ENCODE assay signal across 21 cellular contexts in the genomic region with DNA sequence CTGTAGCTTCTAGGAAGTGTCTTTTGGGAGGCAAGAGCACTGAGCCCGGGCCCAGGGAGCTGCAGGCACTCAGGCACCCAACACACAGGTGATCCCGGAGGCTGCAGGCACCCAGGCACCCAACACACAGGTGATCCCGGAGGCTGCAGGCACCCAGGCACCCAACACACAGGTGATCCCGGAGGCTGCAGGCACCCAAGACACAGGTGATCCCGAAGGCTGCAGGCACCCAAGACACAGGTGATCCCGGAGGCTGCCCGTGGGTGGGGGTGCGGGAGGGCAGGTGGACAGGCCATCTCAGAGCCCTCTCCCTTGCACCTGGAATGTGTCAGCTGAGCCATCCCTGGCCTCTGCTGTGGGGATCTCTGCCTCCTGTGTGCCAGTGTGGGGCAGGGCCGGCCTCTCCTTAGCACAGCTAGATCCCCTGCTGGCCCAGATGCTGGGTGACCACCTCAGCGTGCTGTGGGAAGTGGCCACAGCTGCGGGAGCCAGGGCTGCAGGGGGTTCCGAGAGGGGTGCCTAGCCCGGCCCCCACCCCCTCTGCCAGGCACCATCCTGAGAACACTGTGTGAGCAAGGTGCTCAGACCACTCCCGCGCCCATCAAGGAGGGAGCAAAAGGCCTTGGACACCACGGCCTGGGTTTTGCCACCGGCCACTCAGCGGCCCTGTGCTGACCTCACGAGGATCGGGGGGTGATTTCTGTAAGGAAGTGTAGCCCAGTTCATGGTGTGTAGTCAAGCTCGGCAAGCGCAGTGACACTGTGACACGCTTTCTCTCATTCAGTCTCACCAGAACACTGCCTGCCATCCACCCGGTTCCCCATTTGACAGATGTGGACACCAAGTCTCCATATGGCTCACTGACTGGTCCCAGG. TPM values are rescaled to one million over a fixed set of nuclear protein-coding genes. Genes with fewer than 3 reads are reported as not detected.
"Had no signal": no experiment of that assay in that cellular context is flagged by ENCODE, and none has a peak within 500 bp of the region (broad histone marks: within the 10 kb centered on the region; RNA-seq: fewer than 3 reads in every experiment).

No MANE protein-coding gene starts in this region.

- H3K4me3 ChIP-seq: adrenal gland, body of pancreas, SJCRH30 had no signal

- H3K27ac Mint-ChIP-seq: activated CD4-positive, alpha-beta T cell treated with anti-CD3 and anti-CD28 coated beads, Interleukin-2, amount 10 ng/mL, durations not matched to agents 7 days and 5 days; stimulated activated memory B cell treated with anti-CD40 and anti-IgM and Interleukin-4, amounts not matched to agents 10 μg/mL and 1 μg/mL and 100 μg/mL, for 72 hours; T-helper 2 cell treated with Interferon-gamma antibody and Interleukin-4, amounts not matched to agents 5 μg/mL and 100 μg/mL, for 36 hours had no signal

- H3K4me1 ChIP-seq: adrenal gland, SJCRH30 had no signal

- H3K9me3 ChIP-seq: adrenal gland, body of pancreas, esophagus squamous epithelium, SJCRH30 had no signal

- H3K36me3 Mint-ChIP-seq: stimulated activated memory B cell treated with anti-CD40 and anti-IgM and Interleukin-4, amounts not matched to agents 10 μg/mL and 1 μg/mL and 100 μg/mL, for 72 hours had no signal

- DNase-seq: activated CD4-positive, alpha-beta T cell treated with anti-CD3 and anti-CD28 coated beads, Interleukin-2, amount 10 ng/mL, durations not matched to agents 7 days and 5 days; activated CD8-positive, alpha-beta memory T cell treated with anti-CD3 and anti-CD28 coated beads for 24 hours; activated naive CD4-positive, alpha-beta T cell treated with Interleukin-2 at 50 U/mL for 16 hours; activated T-cell treated with anti-CD3 and anti-CD28 coated beads for 4 hours; adrenal gland; central memory CD4-positive, alpha-beta T cell; esophagus squamous epithelium; hippocampal formation; SJCRH30; stimulated activated CD4-positive, alpha-beta T cell treated with anti-CD3 and anti-CD28 coated beads, Interleukin-12 subunit alpha, Interleukin-12 subunit beta, amount 100 ng/mL, for 4 hours; SW 1271 had no signal

- H3K36me3 ChIP-seq: adrenal gland, esophagus squamous epithelium, SJCRH30 had no signal

- ATAC-seq: stimulated activated memory B cell treated with anti-CD40 and anti-IgM and Interleukin-4, amounts not matched to agents 10 μg/mL and 1 μg/mL and 100 μg/mL, for 72 hours had no signal

- H3K4me1 Mint-ChIP-seq: activated CD4-positive, alpha-beta T cell treated with anti-CD3 and anti-CD28 coated beads, Interleukin-2, amount 10 ng/mL, durations not matched to agents 7 days and 5 days; stimulated activated memory B cell treated with anti-CD40 and anti-IgM and Interleukin-4, amounts not matched to agents 10 μg/mL and 1 μg/mL and 100 μg/mL, for 72 hours had no signal

- H3K27ac ChIP-seq: adrenal gland, body of pancreas, coronary artery, esophagus squamous epithelium, SJCRH30 had no signal

- H3K4me3 Mint-ChIP-seq: activated CD4-positive, alpha-beta T cell treated with anti-CD3 and anti-CD28 coated beads, Interleukin-2, amount 10 ng/mL, durations not matched to agents 7 days and 5 days; stimulated activated memory B cell treated with anti-CD40 and anti-IgM and Interleukin-4, amounts not matched to agents 10 μg/mL and 1 μg/mL and 100 μg/mL, for 72 hours; T-helper 2 cell treated with Interferon-gamma antibody and Interleukin-4, amounts not matched to agents 5 μg/mL and 100 μg/mL, for 36 hours had no signal

- H3K9me3 Mint-ChIP-seq: activated CD4-positive, alpha-beta T cell treated with anti-CD3 and anti-CD28 coated beads, Interleukin-2, amount 10 ng/mL, durations not matched to agents 7 days and 5 days; stimulated activated memory B cell treated with anti-CD40 and anti-IgM and Interleukin-4, amounts not matched to agents 10 μg/mL and 1 μg/mL and 100 μg/mL, for 72 hours; T-helper 2 cell treated with Interferon-gamma antibody and Interleukin-4, amounts not matched to agents 5 μg/mL and 100 μg/mL, for 36 hours had no signal

RNA-seq across cellular contexts. Expression of a gene that starts 14.2 kb away (rescaled TPM):
- total RNA-seq: activated CD4-positive, alpha-beta T cell treated with anti-CD3 and anti-CD28 coated beads, Interleukin-2, amount 10 ng/mL, durations not matched to agents 7 days and 5 days; adrenal gland; body of pancreas; esophagus squamous epithelium; fibroblast of villous mesenchyme; kidney epithelial cell; lower leg skin; myocyte; SJCRH30; urinary bladder had no signal
- polyA plus RNA-seq: adrenal gland, thymus, urinary bladder had no signal

RNA-seq across cellular contexts. Expression of a gene that starts 27.8 kb away (rescaled TPM):
- total RNA-seq: activated CD4-positive, alpha-beta T cell treated with anti-CD3 and anti-CD28 coated beads, Interleukin-2, amount 10 ng/mL, durations not matched to agents 7 days and 5 days; adrenal gland; body of pancreas; fibroblast of villous mesenchyme; lower leg skin; myocyte; SJCRH30; urinary bladder had no signal
- polyA plus RNA-seq: adrenal gland had no signal
